16 cellular contexts compared by ENCODE assay signal in genomic region chr13:96904232-96904631, GRCh38.
DNase-seq lines count a peak whose midpoint lies in the region; ATAC-seq and TF ChIP-seq lines count a peak whose summit lies in the region.
"Had no signal": no experiment of that assay in that cellular context is flagged by ENCODE, and none has a peak within 500 bp of the region (broad histone marks: within the 10 kb centered on the region; RNA-seq: fewer than 3 reads in every experiment).

No MANE protein-coding gene starts in this region.

- no peak overlapping the region for H3K9ac ChIP-seq in neural progenitor cell
- H3K9ac ChIP-seq: GM23248 had no signal

- H3K4me1 Mint-ChIP-seq in WTC11 (peaks cover 24% of the 10 kb centered on the region), neural progenitor cell (peaks cover 10% of the 10 kb centered on the region)
- H3K4me1 Mint-ChIP-seq: CD4-positive, alpha-beta memory T cell had no signal

- H3K4me3 Mint-ChIP-seq in WTC11, result no peak overlapping the region
- H3K4me3 Mint-ChIP-seq in neural progenitor cell, result no peak overlapping the region
- H3K4me3 Mint-ChIP-seq: CD4-positive, alpha-beta memory T cell had no signal

- CTCF ChIA-PET in WTC11 (lab: Charles Lee), result interaction anchor here (0.8 to 0.9 kb wide), 2 partner anchors 54 to 87 kb away, joined by 3 to 5 read pairs; no protein-coding TSS in a partner anchor

- H3K27ac ChIP-seq in neural progenitor cell (no peak overlapping the region), aorta (ENCODE audit: low read depth in 1 of 2, low read length in 2 of 2) (no peak overlapping the region)
- H3K27ac ChIP-seq: GM23248 had no signal

- peak overlapping the region; percentile 79 for H2AFZ ChIP-seq in neural progenitor cell (replicated peaks)
- H2AFZ ChIP-seq: GM23248 had no signal

- POLR2A ChIA-PET in WTC11 (lab: Charles Lee), result no interaction called here

- H3K4me3 ChIP-seq in neural progenitor cell, result no peak overlapping the region
- no peak overlapping the region for H3K4me3 ChIP-seq in aorta (ENCODE audit: low read length in 2 of 2)
- H3K4me3 ChIP-seq: GM23248 had no signal

- 57% methylated on average over 2 of the region's 2 CpGs for WGBS in aorta, 2 donors

- H3K4me1 ChIP-seq in neural progenitor cell (no peaks in the 10 kb centered on the region), aorta (ENCODE audit: control insufficient read depth in 1 of 2, insufficient read depth in 2 of 2, low read length in 2 of 2) (no peaks in the 10 kb centered on the region)

- no peaks in the 10 kb centered on the region for H4K20me1 ChIP-seq in neural progenitor cell (ENCODE audit: low read depth)

- H3K36me3 ChIP-seq in neural progenitor cell (no peaks in the 10 kb centered on the region), aorta (ENCODE audit: control insufficient read depth in 1 of 2, insufficient read depth in 2 of 2, low read length in 1 of 2) (no peaks in the 10 kb centered on the region)

- TF ChIP-seq CTCF in WTC11 (IDR thresholded peaks at IDR 0.05) (no peak), neural progenitor cell (IDR thresholded peaks at IDR 0.05) (no peak), GM20000 (IDR thresholded peaks at IDR 0.05; ENCODE audit: extremely low read depth, missing control alignments) (no peak)

- H3F3A ChIP-seq in neural progenitor cell (ENCODE audit: low read depth), result no peaks in the 10 kb centered on the region

- H3K79me2 ChIP-seq in neural progenitor cell (ENCODE audit: low read depth), result no peaks in the 10 kb centered on the region

- H3K27ac Mint-ChIP-seq in WTC11 (no peak overlapping the region), neural progenitor cell (no peak overlapping the region)
- H3K27ac Mint-ChIP-seq: CD4-positive, alpha-beta memory T cell had no signal

- H3K27me3 ChIP-seq in neural progenitor cell, result no peaks in the 10 kb centered on the region
- no peaks in the 10 kb centered on the region for H3K27me3 ChIP-seq in aorta (ENCODE audit: control insufficient read depth in 1 of 2, insufficient read depth in 2 of 2, low read length in 1 of 2)

- H3K9me3 ChIP-seq in neural progenitor cell (ENCODE audit: low read depth) (no peaks in the 10 kb centered on the region), aorta (ENCODE audit: control insufficient read depth, low read length) (no peaks in the 10 kb centered on the region)

- intact Hi-C loops in aorta (cut with DNase I), result no loop called here

- no peaks in the 10 kb centered on the region for H3K9me3 Mint-ChIP-seq in WTC11
- no peaks in the 10 kb centered on the region for H3K9me3 Mint-ChIP-seq in neural progenitor cell

- ATAC-seq in WTC11 (peak; percentile 80), aorta (ENCODE audit: low FRiP score) (no peak)

- no peak overlapping the region for H3K4me2 ChIP-seq in neural progenitor cell

- H3K36me3 Mint-ChIP-seq in WTC11 (no peaks in the 10 kb centered on the region), neural progenitor cell (no peaks in the 10 kb centered on the region)
- H3K36me3 Mint-ChIP-seq: CD4-positive, alpha-beta memory T cell had no signal

- H3K27me3 Mint-ChIP-seq in WTC11 (ENCODE audit: low read depth), result no peaks in the 10 kb centered on the region
- no peaks in the 10 kb centered on the region for H3K27me3 Mint-ChIP-seq in neural progenitor cell (ENCODE audit: insufficient read depth, low read depth)

- DNase-seq in SIG-M5 treated with dmso at 0.1 percent for 504 hours (lab: John Stamatoyannopoulos, UW; ENCODE audit: unreplicated experiment), result peak; percentile 9
- no peak for DNase-seq in SIG-M5 (lab: John Stamatoyannopoulos, UW)
- DNase-seq in MV-4-11 (lab: John Stamatoyannopoulos, UW), result peak; percentile 53
- DNase-seq in WTC11 (ENCODE audit: low spot score), result no peak
- no peak for DNase-seq in neural progenitor cell (ENCODE audit: low spot score)
- no peak for DNase-seq in NCI-H748 (lab: John Stamatoyannopoulos, UW; ENCODE audit: unreplicated experiment)
- no peak for DNase-seq in GM20000 (ENCODE audit: low spot score)
- no peak for DNase-seq in aorta
- DNase-seq: C1 segment of cervical spinal cord; Calu3; CD4-positive, alpha-beta memory T cell; COR-L47; DMS153; DND-41; GM23248; HCEC 1CT had no signal

TF ChIP-seq in WTC11, 78 proteins besides CTCF, POLR2A, EP300 and RAD21 (continues in another document):
- TF ChIP-seq, protein P1, sequence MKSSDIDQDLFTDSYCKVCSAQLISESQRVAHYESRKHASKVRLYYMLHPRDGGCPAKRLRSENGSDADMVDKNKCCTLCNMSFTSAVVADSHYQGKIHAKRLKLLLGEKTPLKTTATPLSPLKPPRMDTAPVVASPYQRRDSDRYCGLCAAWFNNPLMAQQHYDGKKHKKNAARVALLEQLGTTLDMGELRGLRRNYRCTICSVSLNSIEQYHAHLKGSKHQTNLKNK (CRISPR knock-in tag; IDR thresholded peaks at IDR 0.05), result no peak
- TF ChIP-seq, protein P2, sequence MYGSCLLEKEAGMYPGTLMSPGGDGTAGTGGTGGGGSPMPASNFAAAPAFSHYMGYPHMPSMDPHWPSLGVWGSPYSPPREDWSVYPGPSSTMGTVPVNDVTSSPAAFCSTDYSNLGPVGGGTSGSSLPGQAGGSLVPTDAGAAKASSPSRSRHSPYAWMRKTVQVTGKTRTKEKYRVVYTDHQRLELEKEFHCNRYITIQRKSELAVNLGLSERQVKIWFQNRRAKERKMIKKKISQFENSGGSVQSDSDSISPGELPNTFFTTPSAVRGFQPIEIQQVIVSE (CRISPR knock-in tag; IDR thresholded peaks at IDR 0.05; ENCODE audit: borderline replicate concordance), result no peak
- no peak for TF ChIP-seq FOXJ3 (CRISPR knock-in tag; IDR thresholded peaks at IDR 0.05; ENCODE audit: borderline replicate concordance)
- TF ChIP-seq GRHL2 (CRISPR knock-in tag; IDR thresholded peaks at IDR 0.05; ENCODE audit: insufficient replicate concordance, severe bottlenecking), result no peak
- TF ChIP-seq ZNF121 (CRISPR knock-in tag; IDR thresholded peaks at IDR 0.05), result no peak
- TF ChIP-seq NFATC4 (CRISPR knock-in tag; IDR thresholded peaks at IDR 0.05), result no peak
- TF ChIP-seq, protein P3, sequence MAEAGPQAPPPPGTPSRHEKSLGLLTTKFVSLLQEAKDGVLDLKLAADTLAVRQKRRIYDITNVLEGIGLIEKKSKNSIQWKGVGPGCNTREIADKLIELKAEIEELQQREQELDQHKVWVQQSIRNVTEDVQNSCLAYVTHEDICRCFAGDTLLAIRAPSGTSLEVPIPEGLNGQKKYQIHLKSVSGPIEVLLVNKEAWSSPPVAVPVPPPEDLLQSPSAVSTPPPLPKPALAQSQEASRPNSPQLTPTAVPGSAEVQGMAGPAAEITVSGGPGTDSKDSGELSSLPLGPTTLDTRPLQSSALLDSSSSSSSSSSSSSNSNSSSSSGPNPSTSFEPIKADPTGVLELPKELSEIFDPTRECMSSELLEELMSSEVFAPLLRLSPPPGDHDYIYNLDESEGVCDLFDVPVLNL (CRISPR knock-in tag; IDR thresholded peaks at IDR 0.05; ENCODE audit: borderline replicate concordance, low read depth), result no peak
- TF ChIP-seq RELA (CRISPR knock-in tag; IDR thresholded peaks at IDR 0.05; ENCODE audit: borderline replicate concordance), result no peak
- no peak for TF ChIP-seq HMGA2 (CRISPR knock-in tag; IDR thresholded peaks at IDR 0.05)
- TF ChIP-seq ZNF232 (CRISPR knock-in tag; IDR thresholded peaks at IDR 0.05), result no peak
- TF ChIP-seq, protein P4, sequence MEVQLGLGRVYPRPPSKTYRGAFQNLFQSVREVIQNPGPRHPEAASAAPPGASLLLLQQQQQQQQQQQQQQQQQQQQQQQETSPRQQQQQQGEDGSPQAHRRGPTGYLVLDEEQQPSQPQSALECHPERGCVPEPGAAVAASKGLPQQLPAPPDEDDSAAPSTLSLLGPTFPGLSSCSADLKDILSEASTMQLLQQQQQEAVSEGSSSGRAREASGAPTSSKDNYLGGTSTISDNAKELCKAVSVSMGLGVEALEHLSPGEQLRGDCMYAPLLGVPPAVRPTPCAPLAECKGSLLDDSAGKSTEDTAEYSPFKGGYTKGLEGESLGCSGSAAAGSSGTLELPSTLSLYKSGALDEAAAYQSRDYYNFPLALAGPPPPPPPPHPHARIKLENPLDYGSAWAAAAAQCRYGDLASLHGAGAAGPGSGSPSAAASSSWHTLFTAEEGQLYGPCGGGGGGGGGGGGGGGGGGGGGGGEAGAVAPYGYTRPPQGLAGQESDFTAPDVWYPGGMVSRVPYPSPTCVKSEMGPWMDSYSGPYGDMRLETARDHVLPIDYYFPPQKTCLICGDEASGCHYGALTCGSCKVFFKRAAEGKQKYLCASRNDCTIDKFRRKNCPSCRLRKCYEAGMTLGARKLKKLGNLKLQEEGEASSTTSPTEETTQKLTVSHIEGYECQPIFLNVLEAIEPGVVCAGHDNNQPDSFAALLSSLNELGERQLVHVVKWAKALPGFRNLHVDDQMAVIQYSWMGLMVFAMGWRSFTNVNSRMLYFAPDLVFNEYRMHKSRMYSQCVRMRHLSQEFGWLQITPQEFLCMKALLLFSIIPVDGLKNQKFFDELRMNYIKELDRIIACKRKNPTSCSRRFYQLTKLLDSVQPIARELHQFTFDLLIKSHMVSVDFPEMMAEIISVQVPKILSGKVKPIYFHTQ (CRISPR knock-in tag; IDR thresholded peaks at IDR 0.05), result no peak
- TF ChIP-seq IRF2 (CRISPR knock-in tag; IDR thresholded peaks at IDR 0.05; ENCODE audit: borderline replicate concordance, low read depth), result no peak

Comparison
In these comparisons a context has a peak if more than half of its experiments do, and no peak if none do; other contexts are left out.
1. DNase-seq: peak in SIG-M5 treated with dmso at 0.1 percent for 504 hours (single experiment) and MV-4-11 (single experiment); none in SIG-M5 (single experiment), WTC11 (single experiment), neural progenitor cell (single experiment), NCI-H748 (single experiment), GM20000 (single experiment) and aorta (0 of 2).